28 cellular contexts compared by ENCODE assay signal in genomic region chr5:34903260-34903659, GRCh38.
"Had no signal": no experiment of that assay in that cellular context is flagged by ENCODE, and none has a peak within 500 bp of the region (broad histone marks: within the 10 kb centered on the region; RNA-seq: fewer than 3 reads in every experiment).

No MANE protein-coding gene starts in this region.

- H3K27me3 Mint-ChIP-seq: activated CD4-positive, alpha-beta memory T cell treated with anti-CD3 and anti-CD28 coated beads, Interleukin-2, amount 10 ng/mL, durations not matched to agents 7 days and 5 days; activated CD4-positive, alpha-beta T cell treated with anti-CD3 and anti-CD28 coated beads, Interleukin-2, amount 10 ng/mL, durations not matched to agents 7 days and 5 days; activated naive CD4-positive, alpha-beta T cell treated with anti-CD3 and anti-CD28 coated beads, Interleukin-2, amount 10 ng/mL, durations not matched to agents 7 days and 5 days; activated T-cell treated with anti-CD3 and anti-CD28 coated beads, Interleukin-2, amount 50 U/mL, for 24 hours; brain; central memory CD8-positive, alpha-beta T cell; dendritic cell treated with granulocyte-macrophage colony-stimulating factor and Interleukin-4, amounts not matched to agents 40 ng/mL and 50 ng/mL, for 4 days; T-helper 17 cell had no signal

- FAIRE-seq: bronchial epithelial cell, frontal cortex had no signal

- H3K4me1 Mint-ChIP-seq: activated CD4-positive, alpha-beta memory T cell treated with anti-CD3 and anti-CD28 coated beads, Interleukin-2, amount 10 ng/mL, durations not matched to agents 7 days and 5 days; activated CD4-positive, alpha-beta T cell treated with anti-CD3 and anti-CD28 coated beads, Interleukin-2, amount 10 ng/mL, durations not matched to agents 7 days and 5 days; activated naive CD4-positive, alpha-beta T cell treated with anti-CD3 and anti-CD28 coated beads, Interleukin-2, amount 10 ng/mL, durations not matched to agents 7 days and 5 days; brain; central memory CD8-positive, alpha-beta T cell; endodermal cell; T-helper 17 cell had no signal

- H3K9me3 Mint-ChIP-seq: activated CD4-positive, alpha-beta memory T cell treated with anti-CD3 and anti-CD28 coated beads, Interleukin-2, amount 10 ng/mL, durations not matched to agents 7 days and 5 days; activated CD4-positive, alpha-beta T cell treated with anti-CD3 and anti-CD28 coated beads, Interleukin-2, amount 10 ng/mL, durations not matched to agents 7 days and 5 days; activated naive CD4-positive, alpha-beta T cell treated with anti-CD3 and anti-CD28 coated beads, Interleukin-2, amount 10 ng/mL, durations not matched to agents 7 days and 5 days; activated naive CD4-positive, alpha-beta T cell treated with anti-CD3 and anti-CD28 coated beads, Interleukin-2, amount 50 U/mL, for 72 hours; activated T-cell treated with anti-CD3 and anti-CD28 coated beads, Interleukin-2, amount 50 U/mL, for 24 hours; activated T-cell treated with anti-CD3 and anti-CD28 coated beads, Interleukin-2, amount 50 U/mL, for 72 hours; brain; central memory CD8-positive, alpha-beta T cell; dendritic cell treated with granulocyte-macrophage colony-stimulating factor and Interleukin-4, amounts not matched to agents 40 ng/mL and 50 ng/mL, for 4 days; endodermal cell had no signal

- H3K27ac Mint-ChIP-seq: activated CD4-positive, alpha-beta memory T cell treated with anti-CD3 and anti-CD28 coated beads, Interleukin-2, amount 10 ng/mL, durations not matched to agents 7 days and 5 days; activated CD4-positive, alpha-beta T cell treated with anti-CD3 and anti-CD28 coated beads, Interleukin-2, amount 10 ng/mL, durations not matched to agents 7 days and 5 days; activated naive CD4-positive, alpha-beta T cell treated with anti-CD3 and anti-CD28 coated beads, Interleukin-2, amount 10 ng/mL, durations not matched to agents 7 days and 5 days; activated T-cell treated with anti-CD3 and anti-CD28 coated beads, Interleukin-2, amount 50 U/mL, for 24 hours; activated T-cell treated with anti-CD3 and anti-CD28 coated beads, Interleukin-2, amount 50 U/mL, for 72 hours; dendritic cell treated with granulocyte-macrophage colony-stimulating factor and Interleukin-4, amounts not matched to agents 40 ng/mL and 50 ng/mL, for 4 days; endodermal cell; T-helper 17 cell had no signal

- H3K27me3 ChIP-seq: ascending aorta, dorsolateral prefrontal cortex had no signal

- DNase-seq: activated CD4-positive, alpha-beta memory T cell treated with anti-CD3 and anti-CD28 coated beads, Interleukin-2, amount 10 ng/mL, durations not matched to agents 7 days and 5 days; activated CD4-positive, alpha-beta T cell treated with anti-CD3 and anti-CD28 coated beads for 1 hour; activated CD4-positive, alpha-beta T cell treated with anti-CD3 and anti-CD28 coated beads for 4 hours; activated CD4-positive, alpha-beta T cell treated with anti-CD3 and anti-CD28 coated beads, Interleukin-2, amount 10 ng/mL, durations not matched to agents 7 days and 5 days; activated CD4-positive, alpha-beta T cell treated with anti-CD3 and anti-CD28 coated beads, Interleukin-2, amount 50 U/mL, for 4 hours; activated CD8-positive, alpha-beta memory T cell treated with anti-CD3 and anti-CD28 coated beads, Interleukin-2, amount 50 U/mL, for 48 hours; activated gamma-delta T cell; activated naive CD4-positive, alpha-beta T cell; activated naive CD4-positive, alpha-beta T cell treated with anti-CD3 and anti-CD28 coated beads, Interleukin-2, amount 10 ng/mL, durations not matched to agents 7 days and 5 days; activated T-cell treated with anti-CD3 and anti-CD28 coated beads for 4 hours; activated T-cell treated with anti-CD3 and anti-CD28 coated beads, Interleukin-2, amount 50 U/mL, for 24 hours; activated T-cell treated with anti-CD3 and anti-CD28 coated beads, Interleukin-2, amount 50 U/mL, for 72 hours; dorsolateral prefrontal cortex; effector memory CD4-positive, alpha-beta T cell; endodermal cell; foreskin fibroblast; head of caudate nucleus; T-helper 1 cell; T-helper 17 cell had no signal

- H3K4me1 ChIP-seq: ascending aorta had no signal

- H3K27ac ChIP-seq: ascending aorta, coronary artery, dorsolateral prefrontal cortex had no signal

- H3K4me3 ChIP-seq: ascending aorta, coronary artery, dorsolateral prefrontal cortex had no signal

- H3K9me3 ChIP-seq: ascending aorta had no signal

- H3K4me3 Mint-ChIP-seq: activated CD4-positive, alpha-beta memory T cell treated with anti-CD3 and anti-CD28 coated beads, Interleukin-2, amount 10 ng/mL, durations not matched to agents 7 days and 5 days; activated CD4-positive, alpha-beta T cell treated with anti-CD3 and anti-CD28 coated beads, Interleukin-2, amount 10 ng/mL, durations not matched to agents 7 days and 5 days; activated naive CD4-positive, alpha-beta T cell treated with anti-CD3 and anti-CD28 coated beads, Interleukin-2, amount 10 ng/mL, durations not matched to agents 7 days and 5 days; activated T-cell treated with anti-CD3 and anti-CD28 coated beads, Interleukin-2, amount 50 U/mL, for 24 hours; activated T-cell treated with anti-CD3 and anti-CD28 coated beads, Interleukin-2, amount 50 U/mL, for 72 hours; brain; central memory CD8-positive, alpha-beta T cell; dendritic cell treated with granulocyte-macrophage colony-stimulating factor and Interleukin-4, amounts not matched to agents 40 ng/mL and 50 ng/mL, for 4 days; endodermal cell; T-helper 17 cell had no signal

- ATAC-seq: activated naive CD4-positive, alpha-beta T cell treated with anti-CD3 and anti-CD28 coated beads, Interleukin-2, amount 50 U/mL, for 72 hours; activated T-cell treated with anti-CD3 and anti-CD28 coated beads, Interleukin-2, amount 50 U/mL, for 72 hours; esophagus mucosa; T-helper 17 cell had no signal
